ENCODE assay signal across 9 cellular contexts in genomic region chr17:27609606-27610303, GRCh38. TPM values are rescaled to one million over a fixed set of nuclear protein-coding genes. Genes with fewer than 3 reads are reported as not detected.
A peak's percentile ranks its signal among the peaks of the same experiment; 100 is the strongest.
DNase-seq lines count a peak whose midpoint lies in the region; ATAC-seq, FAIRE-seq and TF ChIP-seq lines count a peak whose summit lies in the region.
"Had no signal": no experiment of that assay in that cellular context is flagged by ENCODE, and none has a peak within 500 bp of the region (broad histone marks: within the 10 kb centered on the region; RNA-seq: fewer than 3 reads in every experiment).

No MANE protein-coding gene starts in this region.

- in situ Hi-C loops in GM12878 (cut with MboI), result loop anchor here (5.0 to 10.0 kb wide), 3 partner anchors 45 to 372 kb away; no protein-coding TSS in a partner anchor

- H3K4me2 ChIP-seq in GM12878 (ENCODE audit: control insufficient read depth, insufficient read depth), result no peak overlapping the region

- H3K27ac Mint-ChIP-seq in activated T-helper 17 cell treated with anti-CD3 and anti-CD28 coated beads, Interleukin-2, amount 50 U/mL, for 72 hours, result no peak overlapping the region

- no peaks in the 10 kb centered on the region for H4K20me1 ChIP-seq in GM12878 (ENCODE audit: control insufficient read depth, insufficient read depth)

- no peak for FAIRE-seq in GM12878 (lab: Jason Lieb, UNC)

- peak; percentile 68 for DNase-seq in ELF-1 (ENCODE audit: low read depth, low spot score)
- peak; percentile 35 for DNase-seq in LHCN-M2 (ENCODE audit: low read depth)
- DNase-seq in GM12878 (ENCODE audit: low read depth, low spot score), result no peak
- peak; percentile 66 for DNase-seq in left lobe of liver (ENCODE audit: low spot score)
- DNase-seq in NCI-H1436 treated with DMSO at 0.1 percent for 48 hours (lab: John Stamatoyannopoulos, UW), result no peak
- DNase-seq in NCI-H226, result no peak

- no peaks in the 10 kb centered on the region for H3K27me3 Mint-ChIP-seq in activated T-helper 17 cell treated with anti-CD3 and anti-CD28 coated beads, Interleukin-2, amount 50 U/mL, for 72 hours
- H3K27me3 Mint-ChIP-seq: naive thymus-derived CD4-positive, alpha-beta T cell had no signal

- no peak for TF ChIP-seq EP300 in GM12878 (IDR thresholded peaks at IDR 0.05; ENCODE audit: borderline replicate concordance in 1 of 2, control insufficient read depth in 1 of 2, low read depth in 2 of 2, low read length in 2 of 2)

- H3K36me3 ChIP-seq in GM12878 (ENCODE audit: control insufficient read depth in 2 of 2, insufficient read depth in 2 of 2, low read length in 1 of 2), result peaks cover 16 to 42% of the 10 kb centered on the region in 2 experiments

- H3K27me3 ChIP-seq in GM12878 (replicated peaks in 1 of 2; ENCODE audit: control insufficient read depth in 2 of 2, insufficient read depth in 2 of 2, low read length in 1 of 2), result no peaks in the 10 kb centered on the region

- peaks cover 9% of the 10 kb centered on the region for H3K4me1 Mint-ChIP-seq in activated T-helper 17 cell treated with anti-CD3 and anti-CD28 coated beads, Interleukin-2, amount 50 U/mL, for 72 hours

- H3K27ac ChIP-seq in GM12878 (ENCODE audit: control insufficient read depth, insufficient read depth), result no peak overlapping the region

- ATAC-seq in GM12878 (peak; percentile 37; the same call in 2 of the 3 replicates), left lobe of liver (peak; percentile 96), HG03439 (IDR thresholded peaks at IDR 0.05; ENCODE audit: unreplicated experiment) (no peak)
- ATAC-seq in activated T-helper 17 cell treated with anti-CD3 and anti-CD28 coated beads, Interleukin-2, amount 50 U/mL, for 72 hours (replicated peaks), result no peak
- ATAC-seq: naive thymus-derived CD4-positive, alpha-beta T cell had no signal

- no peaks in the 10 kb centered on the region for H3K9me3 ChIP-seq in GM12878 (replicated peaks; ENCODE audit: control insufficient read depth, insufficient read depth, low read length)

- H2AFZ ChIP-seq in GM12878 (ENCODE audit: control insufficient read depth, low read depth, low read length), result no peak overlapping the region

- no peak overlapping the region for H3K9ac ChIP-seq in GM12878 (ENCODE audit: control insufficient read depth, insufficient read depth, low read length)

- POLR2A ChIA-PET in GM12878 (lab: Charles Lee), result no interaction called here

- WGBS in GM12878 (ENCODE audit: insufficient coverage, insufficient replicate concordance, low lambda C conversion rate, missing lambda C conversion rate), result 86% methylated on average over 11 of the region's 11 CpGs

- peak; percentile 70 for TF ChIP-seq RAD21 in GM12878 (IDR thresholded peaks at IDR 0.05; ENCODE audit: insufficient read depth, low read depth, low read length)

- SMC1A ChIA-PET in GM12878 (lab: Charles Lee; ENCODE audit: uncharacterized antibody, unreplicated experiment), result interaction anchor here (0.7 kb wide), 1 partner anchor 42 kb away, joined by 3 read pairs; no protein-coding TSS in a partner anchor

- TF ChIP-seq POLR2A in GM12878 (IDR thresholded peaks at IDR 0.05; ENCODE audit: low read depth, low read length), result no peak

- no peaks in the 10 kb centered on the region for H3K4me1 ChIP-seq in GM12878 (ENCODE audit: control insufficient read depth, insufficient read depth, low read length)

- peaks cover 92% of the 10 kb centered on the region for H3K36me3 Mint-ChIP-seq in activated T-helper 17 cell treated with anti-CD3 and anti-CD28 coated beads, Interleukin-2, amount 50 U/mL, for 72 hours (ENCODE audit: low read depth)

- RAD21 ChIA-PET in GM12878 (lab: Charles Lee; ENCODE audit: unreplicated experiment), result interaction anchor here (0.6 to 1.5 kb wide), 2 partner anchors 23 to 45 kb away, joined by 3 to 5 read pairs; no protein-coding TSS in a partner anchor

- H3K4me3 Mint-ChIP-seq in activated T-helper 17 cell treated with anti-CD3 and anti-CD28 coated beads, Interleukin-2, amount 50 U/mL, for 72 hours, result no peak overlapping the region
- H3K4me3 Mint-ChIP-seq: naive thymus-derived CD4-positive, alpha-beta T cell had no signal

- CTCF ChIA-PET in GM12878 (lab: Yijun Ruan, JAX), result interaction anchor here (0.5 to 4.3 kb wide), 15 partner anchors 10 to 482 kb away, joined by 3 to 16 read pairs (median 4); no protein-coding TSS in a partner anchor

- peak; percentile 43 to 52 (median 47) for TF ChIP-seq CTCF in GM12878 (IDR thresholded peaks at IDR 0.05 in 2 of 3, conservative IDR thresholded peaks at IDR 0.05 in 1 of 3; ENCODE audit: control insufficient read depth in 2 of 3, extremely low read depth in 1 of 3, insufficient read depth in 1 of 3, low read depth in 3 of 3, low read length in 3 of 3)

- no peaks in the 10 kb centered on the region for H3K79me2 ChIP-seq in GM12878 (ENCODE audit: control insufficient read depth, insufficient read depth, low read length)

- BruUV-seq in GM12878 (replicated peaks; lab: Mats Ljungman, UMichigan), result no TSS peak

- H3K4me3 ChIP-seq in GM12878, result no peak overlapping the region

- intact Hi-C loops in GM12878 (cut with micrococcal nuclease; ENCODE audit: unreplicated experiment), result no loop called here

- H3K9me3 Mint-ChIP-seq in activated T-helper 17 cell treated with anti-CD3 and anti-CD28 coated beads, Interleukin-2, amount 50 U/mL, for 72 hours, result no peaks in the 10 kb centered on the region
- H3K9me3 Mint-ChIP-seq: naive thymus-derived CD4-positive, alpha-beta T cell had no signal

TF ChIP-seq in GM12878, 131 proteins besides CTCF, POLR2A, EP300 and RAD21:
- no peak for TF ChIP-seq BCL3 (IDR thresholded peaks at IDR 0.05; ENCODE audit: borderline replicate concordance, insufficient read depth, low read depth, low read length, poor library complexity, severe bottlenecking)
- TF ChIP-seq SMC3 (IDR thresholded peaks at IDR 0.05; ENCODE audit: borderline replicate concordance, low read length), result peak; percentile 40; the same call in 1 of the 2 replicates

RNA-seq across cellular contexts. Expression of gene LGALS9, which starts 21.2 kb away (rescaled TPM):
- 0.11 TPM in 1 of 2 replicates, not detected in the other for total RNA-seq in LHCN-M2 (2014; rRNA removed)
- 1.00 TPM for polyA plus RNA-seq in LHCN-M2 (2012)
- 94.1 and 105 TPM in 2 replicates for total RNA-seq in GM12878 (2013; cell fraction: nucleolus; rRNA removed)
- total RNA-seq in GM12878 (2014; rRNA removed), result 169 and 177 TPM in 2 replicates
- total RNA-seq in GM12878 (2014; rRNA removed; fragmentation: Illumina TruSeq; extraction: Trizol), result 115 and 119 TPM in 2 replicates
- 246 and 254 TPM in 2 replicates for total RNA-seq in GM12878 (2021)
- 228 TPM for polyA plus RNA-seq in GM12878 (2011; ENCODE audit: low read depth)
- polyA plus RNA-seq in GM12878 (2011; rRNA removed), result 88.7 and 223 TPM in 2 replicates
- polyA plus RNA-seq in GM12878 (2011; cell fraction: cytosol; rRNA removed), result 295 and 353 TPM in 2 replicates
- 331 and 338 TPM in 2 replicates for polyA plus RNA-seq in GM12878 (2011; cell fraction: nucleus; rRNA removed)
- polyA plus RNA-seq in GM12878 (2012), result 364 and 368 TPM in 2 replicates
- 180 and 294 TPM in 2 replicates for polyA plus RNA-seq in GM12878 (2014; fragmentation: Illumina TruSeq; extraction: Trizol)
- 10 to 100 TPM; 22.5 to 30.2 TPM for polyA plus RNA-seq in GM12878 (2014; fragmentation: Nextera tagmentation; extraction: Ambion mirVana)
- polyA plus RNA-seq in GM12878 (2014; rRNA removed), result 245 and 252 TPM in 2 replicates
- polyA plus RNA-seq in GM12878 (2016; fragmentation: Nextera tagmentation; extraction: Ambion mirVana), result 100 to 1,000 TPM; 133 to 142 TPM
- polyA minus RNA-seq in GM12878 (2011; rRNA and poly(A)+ RNA removed), result 283 and 449 TPM in 2 replicates
- 110 and 112 TPM in 2 replicates for polyA minus RNA-seq in GM12878 (2011; cell fraction: cytosol; rRNA and poly(A)+ RNA removed)
- polyA minus RNA-seq in GM12878 (2011; cell fraction: nucleus; rRNA and poly(A)+ RNA removed), result 106 and 139 TPM in 2 replicates
- 12.0 TPM for total RNA-seq in left lobe of liver
- 10 to 100 TPM; 29.7 to 36.8 TPM for total RNA-seq in activated T-helper 17 cell treated with anti-CD3 and anti-CD28 coated beads, Interleukin-2, amount 50 U/mL, for 72 hours

Comparison
In these comparisons a context has a peak if more than half of its experiments do, and no peak if none do; other contexts are left out.
1. DNase-seq: peak in ELF-1 (single experiment), LHCN-M2 (single experiment) and left lobe of liver (single experiment); none in GM12878 (single experiment), NCI-H1436 treated with DMSO at 0.1 percent for 48 hours (single experiment) and NCI-H226 (single experiment).
2. ATAC-seq: peak in GM12878 (single experiment) and left lobe of liver (single experiment); none in HG03439 (single experiment) and activated T-helper 17 cell treated with anti-CD3 and anti-CD28 coated beads, Interleukin-2, amount 50 U/mL, for 72 hours (single experiment).
3. RNA of gene LGALS9, which starts 21.2 kb away (total RNA-seq): 94.1 to 254 TPM in GM12878, 29.7 to 36.8 TPM in activated T-helper 17 cell treated with anti-CD3 and anti-CD28 coated beads, Interleukin-2, amount 50 U/mL, for 72 hours and 12.0 TPM in left lobe of liver (single experiment); 0.11 TPM in LHCN-M2; every median in the first group is over 10 times any median in the second.